In genomic region chr18:45962461-45962860, GRCh38 we compare ENCODE assay signal across 8 cellular contexts. TPM values are rescaled to one million over a fixed set of nuclear protein-coding genes. Genes with fewer than 3 reads are reported as not detected.
DNase-seq lines count a peak whose midpoint lies in the region; ATAC-seq and TF ChIP-seq lines count a peak whose summit lies in the region.

No MANE protein-coding gene starts in this region.

- H3K9me3 Mint-ChIP-seq in mesothelial cell of epicardium = no peaks in the 10 kb centered on the region

- no peaks in the 10 kb centered on the region for H3K27me3 Mint-ChIP-seq in mesothelial cell of epicardium (ENCODE audit: low read depth)

- peaks cover 12% of the 10 kb centered on the region for H3K4me1 Mint-ChIP-seq in mesothelial cell of epicardium

- ATAC-seq in GM21619 (IDR thresholded peaks at IDR 0.05; ENCODE audit: unreplicated experiment) = no peak

- no peak overlapping the region for H3K27ac Mint-ChIP-seq in mesothelial cell of epicardium

- peaks cover 11% of the 10 kb centered on the region for H3K36me3 Mint-ChIP-seq in mesothelial cell of epicardium

- no peaks in the 10 kb centered on the region for H3K4me1 ChIP-seq in uterus

- peak; percentile 47 for DNase-seq in GM03348 (ENCODE audit: low spot score)
- peak; percentile 63 for DNase-seq in NOMO-1 treated with DMSO at 0.1 percent for 48 hours (lab: John Stamatoyannopoulos, UW; ENCODE audit: unreplicated experiment)
- DNase-seq in brain microvascular endothelial cell = peak; percentile 82
- peak; percentile 75 for DNase-seq in non-pigmented ciliary epithelial cell (ENCODE audit: low read depth)
- DNase-seq in occipital lobe (lab: John Stamatoyannopoulos, UW) = no peak
- no peak for DNase-seq in mesothelial cell of epicardium (ENCODE audit: low spot score in 2 of 2, unreplicated experiment in 2 of 2)
- no peak for DNase-seq in uterus

- no peak for TF ChIP-seq CTCF in brain microvascular endothelial cell (IDR thresholded peaks at IDR 0.05; ENCODE audit: low read depth, low read length, missing control alignments)
- TF ChIP-seq CTCF in mesothelial cell of epicardium (IDR thresholded peaks at IDR 0.05; ENCODE audit: unreplicated experiment) = no peak
- TF ChIP-seq CTCF in uterus (IDR thresholded peaks at IDR 0.05) = no peak

- H3K4me3 Mint-ChIP-seq in mesothelial cell of epicardium = no peak overlapping the region

- H3K4me3 ChIP-seq in brain microvascular endothelial cell (ENCODE audit: low read depth, low read length) = no peak overlapping the region
- no peak overlapping the region for H3K4me3 ChIP-seq in uterus

- in situ Hi-C loops in brain microvascular endothelial cell (cut with HindIII; ENCODE audit: low pct_ligation_motif_present, low sequenced_read_pairs) = no loop called here

- H3K27ac ChIP-seq in brain microvascular endothelial cell (peak overlapping the region; percentile 89), uterus (no peak overlapping the region)

- no peak for TF ChIP-seq POLR2A in uterus (IDR thresholded peaks at IDR 0.05)

- intact Hi-C loops in uterus (cut with DNase I; ENCODE audit: low total_unique reads) = no loop called here

- H3K36me3 ChIP-seq in brain microvascular endothelial cell (replicated peaks) (peaks cover 6% of the 10 kb centered on the region), uterus (no peaks in the 10 kb centered on the region)

- H3K9me3 ChIP-seq in uterus = no peaks in the 10 kb centered on the region

- H3K27me3 ChIP-seq in brain microvascular endothelial cell (replicated peaks) (no peaks in the 10 kb centered on the region), uterus (no peaks in the 10 kb centered on the region)

RNA-seq across cellular contexts. Expression of gene EPG5, which starts 4.7 kb away (rescaled TPM):
- total RNA-seq in occipital lobe (35.2 TPM), mesothelial cell of epicardium (36.1 to 41.6 TPM (median 39.3 TPM) in 3 replicates), uterus (10 to 100 TPM; 13.6 to 43.4 (median 21.8) TPM)

Comparison
In these comparisons a context has a peak if more than half of its experiments do, and no peak if none do; other contexts are left out.
1. DNase-seq: peak in GM03348 (single experiment), NOMO-1 treated with DMSO at 0.1 percent for 48 hours (single experiment), brain microvascular endothelial cell (single experiment) and non-pigmented ciliary epithelial cell (single experiment); none in occipital lobe (single experiment), mesothelial cell of epicardium (0 of 2) and uterus (0 of 2).